ENCODE assay signal across 39 cellular contexts in the genomic region with DNA sequence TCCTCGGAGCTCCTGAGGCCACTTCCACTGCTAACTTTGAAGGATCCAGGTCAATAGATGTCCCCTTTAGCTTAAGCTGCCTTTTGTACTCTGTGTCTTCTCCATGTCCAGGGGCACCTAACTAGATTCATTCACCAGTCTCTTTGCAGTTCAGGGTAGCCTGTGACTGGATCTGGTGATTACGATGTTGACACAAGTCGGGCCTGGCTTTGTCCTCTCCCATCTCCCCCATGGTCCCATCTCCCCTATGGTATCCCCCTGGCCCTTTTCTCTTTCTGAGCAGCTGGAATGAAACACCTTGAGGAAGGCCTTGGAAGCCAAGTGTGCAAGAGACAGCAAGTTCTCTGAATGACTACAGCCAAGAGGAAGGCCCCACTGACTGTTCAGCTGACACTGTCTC.
"Had no signal": no experiment of that assay in that cellular context is flagged by ENCODE, and none has a peak within 500 bp of the region (broad histone marks: within the 10 kb centered on the region; RNA-seq: fewer than 3 reads in every experiment).

No MANE protein-coding gene starts in this region.

- DNase-seq: activated effector memory CD4-positive, alpha-beta T cell treated with anti-CD3 and anti-CD28 coated beads, Interleukin-2, amount 50 U/mL, for 16 hours; activated effector memory CD4-positive, alpha-beta T cell treated with Interleukin-2 at 50 U/mL for 16 hours; activated gamma-delta T cell; activated gamma-delta T cell treated with Interleukin-2 at 50 U/mL for 16 hours; activated naive CD4-positive, alpha-beta T cell; activated naive CD4-positive, alpha-beta T cell treated with anti-CD3 and anti-CD28 coated beads for 36 hours; activated naive CD4-positive, alpha-beta T cell treated with anti-CD3 and anti-CD28 coated beads, Interleukin-2, amount 10 ng/mL, durations not matched to agents 7 days and 5 days; activated naive CD4-positive, alpha-beta T cell treated with anti-CD3 and anti-CD28 coated beads, Interleukin-2, amount 50 U/mL, for 16 hours; activated naive CD4-positive, alpha-beta T cell treated with Interleukin-2 at 50 U/mL for 16 hours; activated naive CD8-positive, alpha-beta T cell treated with anti-CD3 and anti-CD28 coated beads for 36 hours; activated naive CD8-positive, alpha-beta T cell treated with anti-CD3 and anti-CD28 coated beads, Interleukin-2, amount 10 ng/mL, durations not matched to agents 7 days and 5 days; activated naive CD8-positive, alpha-beta T cell treated with anti-CD3 and anti-CD28 coated beads, Interleukin-2, amount 50 U/mL, for 24 hours; activated T-cell treated with anti-CD3 and anti-CD28 coated beads for 4 hours; activated T-cell treated with anti-CD3 and anti-CD28 coated beads, Interleukin-2, amount 50 U/mL, for 1 hour; activated T-cell treated with anti-CD3 and anti-CD28 coated beads, Interleukin-2, amount 50 U/mL, for 24 hours; activated T-cell treated with anti-CD3 and anti-CD28 coated beads, Interleukin-2, amount 50 U/mL, for 4 hours; activated T-cell treated with anti-CD3 and anti-CD28 coated beads, Interleukin-2, amount 50 U/mL, for 48 hours; activated T-cell treated with anti-CD3 and anti-CD28 coated beads, Interleukin-2, amount 50 U/mL, for 72 hours; adrenal gland; amniotic stem cell; amygdala; anterior cingulate cortex; aorta; body of pancreas; brain microvascular endothelial cell; caudate nucleus; central memory CD4-positive, alpha-beta T cell; cerebellar nuclear complex had no signal

- H3K27ac ChIP-seq: adrenal gland, ascending aorta, body of pancreas, brain microvascular endothelial cell, breast epithelium, cardiac muscle cell had no signal

- H3K27me3 ChIP-seq: adrenal gland, ascending aorta, body of pancreas, brain microvascular endothelial cell, breast epithelium, cardiac muscle cell had no signal

- H3K36me3 ChIP-seq: adrenal gland, ascending aorta, brain microvascular endothelial cell, breast epithelium, cardiac muscle cell had no signal

- H3K27me3 Mint-ChIP-seq: activated naive CD8-positive, alpha-beta T cell treated with anti-CD3 and anti-CD28 coated beads, Interleukin-2, amount 10 ng/mL, durations not matched to agents 7 days and 5 days; activated T-cell treated with anti-CD3 and anti-CD28 coated beads, Interleukin-2, amount 50 U/mL, for 24 hours; central memory CD8-positive, alpha-beta T cell had no signal

- H3K4me1 ChIP-seq: adrenal gland, ascending aorta, body of pancreas, breast epithelium had no signal

- H3K4me3 Mint-ChIP-seq: activated naive CD4-positive, alpha-beta T cell treated with anti-CD3 and anti-CD28 coated beads for 36 hours; activated naive CD4-positive, alpha-beta T cell treated with anti-CD3 and anti-CD28 coated beads, Interleukin-2, amount 10 ng/mL, durations not matched to agents 7 days and 5 days; activated naive CD4-positive, alpha-beta T cell treated with anti-CD3 and anti-CD28 coated beads, Interleukin-2, amount 50 U/mL, for 24 hours; activated naive CD8-positive, alpha-beta T cell; activated naive CD8-positive, alpha-beta T cell treated with anti-CD3 and anti-CD28 coated beads for 36 hours; activated naive CD8-positive, alpha-beta T cell treated with anti-CD3 and anti-CD28 coated beads, Interleukin-2, amount 10 ng/mL, durations not matched to agents 7 days and 5 days; activated naive CD8-positive, alpha-beta T cell treated with anti-CD3 and anti-CD28 coated beads, Interleukin-2, amount 50 U/mL, for 24 hours; activated T-cell treated with anti-CD3 and anti-CD28 coated beads, Interleukin-2, amount 50 U/mL, for 24 hours; activated T-cell treated with anti-CD3 and anti-CD28 coated beads, Interleukin-2, amount 50 U/mL, for 4 hours; activated T-cell treated with anti-CD3 and anti-CD28 coated beads, Interleukin-2, amount 50 U/mL, for 72 hours; activated T-helper 1 cell treated with anti-CD3 and anti-CD28 coated beads, Interleukin-12 subunit alpha, Interleukin-12 subunit beta, Interleukin-2, Interleukin-4 antibody, amounts not matched to agents 30 ng/mL and 10 ng/mL and 1 ng/mL, durations not matched to agents 14 hours and 24 hours and 36 hours; activated T-helper 17 cell treated with anti-CD3 and anti-CD28 coated beads, Interleukin-2, amount 50 U/mL, for 72 hours; brain; central memory CD8-positive, alpha-beta T cell had no signal

- H3K9me3 Mint-ChIP-seq: activated naive CD4-positive, alpha-beta T cell treated with anti-CD3 and anti-CD28 coated beads, Interleukin-2, amount 50 U/mL, for 24 hours; activated naive CD4-positive, alpha-beta T cell treated with anti-CD3 and anti-CD28 coated beads, Interleukin-2, amount 50 U/mL, for 72 hours; activated naive CD8-positive, alpha-beta T cell treated with anti-CD3 and anti-CD28 coated beads, Interleukin-2, amount 10 ng/mL, durations not matched to agents 7 days and 5 days; activated naive CD8-positive, alpha-beta T cell treated with anti-CD3 and anti-CD28 coated beads, Interleukin-2, amount 50 U/mL, for 24 hours; activated T-cell treated with anti-CD3 and anti-CD28 coated beads, Interleukin-2, amount 50 U/mL, for 24 hours; activated T-cell treated with anti-CD3 and anti-CD28 coated beads, Interleukin-2, amount 50 U/mL, for 4 hours; activated T-helper 1 cell treated with anti-CD3 and anti-CD28 coated beads, Interleukin-12 subunit alpha, Interleukin-12 subunit beta, Interleukin-2, Interleukin-4 antibody, amounts not matched to agents 30 ng/mL and 10 ng/mL and 1 ng/mL, durations not matched to agents 14 hours and 24 hours and 36 hours; activated T-helper 17 cell treated with anti-CD3 and anti-CD28 coated beads, Interleukin-2, amount 50 U/mL, for 72 hours; activated T-helper 2 cell treated with anti-CD3 and anti-CD28 coated beads, Interferon-gamma antibody, Interleukin-2, Interleukin-4, amounts not matched to agents 10 μg/mL and 5 μg/mL and 100 μg/mL, durations not matched to agents 14 hours and 24 hours and 36 hours; central memory CD8-positive, alpha-beta T cell had no signal

- H3K9me3 ChIP-seq: adrenal gland, ascending aorta, body of pancreas, breast epithelium had no signal

- H3K4me1 Mint-ChIP-seq: activated naive CD4-positive, alpha-beta T cell treated with anti-CD3 and anti-CD28 coated beads, Interleukin-2, amount 10 ng/mL, durations not matched to agents 7 days and 5 days; activated naive CD4-positive, alpha-beta T cell treated with anti-CD3 and anti-CD28 coated beads, Interleukin-2, amount 50 U/mL, for 24 hours; activated naive CD8-positive, alpha-beta T cell treated with anti-CD3 and anti-CD28 coated beads for 36 hours; activated naive CD8-positive, alpha-beta T cell treated with anti-CD3 and anti-CD28 coated beads, Interleukin-2, amount 10 ng/mL, durations not matched to agents 7 days and 5 days; activated naive CD8-positive, alpha-beta T cell treated with anti-CD3 and anti-CD28 coated beads, Interleukin-2, amount 50 U/mL, for 24 hours; activated T-helper 17 cell treated with anti-CD3 and anti-CD28 coated beads, Interleukin-2, amount 50 U/mL, for 72 hours; brain; central memory CD8-positive, alpha-beta T cell had no signal

- H3K27ac Mint-ChIP-seq: activated naive CD4-positive, alpha-beta T cell treated with anti-CD3 and anti-CD28 coated beads for 36 hours; activated naive CD4-positive, alpha-beta T cell treated with anti-CD3 and anti-CD28 coated beads, Interleukin-2, amount 10 ng/mL, durations not matched to agents 7 days and 5 days; activated naive CD4-positive, alpha-beta T cell treated with anti-CD3 and anti-CD28 coated beads, Interleukin-2, amount 50 U/mL, for 24 hours; activated naive CD4-positive, alpha-beta T cell treated with anti-CD3 and anti-CD28 coated beads, Interleukin-2, amount 50 U/mL, for 72 hours; activated naive CD8-positive, alpha-beta T cell; activated naive CD8-positive, alpha-beta T cell treated with anti-CD3 and anti-CD28 coated beads for 36 hours; activated naive CD8-positive, alpha-beta T cell treated with anti-CD3 and anti-CD28 coated beads, Interleukin-2, amount 10 ng/mL, durations not matched to agents 7 days and 5 days; activated naive CD8-positive, alpha-beta T cell treated with anti-CD3 and anti-CD28 coated beads, Interleukin-2, amount 50 U/mL, for 24 hours; activated T-cell treated with anti-CD3 and anti-CD28 coated beads, Interleukin-2, amount 50 U/mL, for 24 hours; activated T-cell treated with anti-CD3 and anti-CD28 coated beads, Interleukin-2, amount 50 U/mL, for 72 hours; activated T-helper 1 cell treated with anti-CD3 and anti-CD28 coated beads, Interleukin-12 subunit alpha, Interleukin-12 subunit beta, Interleukin-2, Interleukin-4 antibody, amounts not matched to agents 30 ng/mL and 10 ng/mL and 1 ng/mL, durations not matched to agents 14 hours and 24 hours and 36 hours; activated T-helper 17 cell treated with anti-CD3 and anti-CD28 coated beads, Interleukin-2, amount 50 U/mL, for 72 hours; activated T-helper 2 cell treated with anti-CD3 and anti-CD28 coated beads, Interferon-gamma antibody, Interleukin-2, Interleukin-4, amounts not matched to agents 10 μg/mL and 5 μg/mL and 100 μg/mL, durations not matched to agents 14 hours and 24 hours and 36 hours; brain had no signal

- H3K4me3 ChIP-seq: adrenal gland, ascending aorta, body of pancreas, breast epithelium, cardiac muscle cell had no signal

- ATAC-seq: activated naive CD4-positive, alpha-beta T cell treated with anti-CD3 and anti-CD28 coated beads, Interleukin-2, amount 50 U/mL, for 72 hours; activated naive CD8-positive, alpha-beta T cell treated with anti-CD3 and anti-CD28 coated beads, Interleukin-2, amount 50 U/mL, for 24 hours; activated T-cell treated with anti-CD3 and anti-CD28 coated beads, Interleukin-2, amount 50 U/mL, for 4 hours; activated T-cell treated with anti-CD3 and anti-CD28 coated beads, Interleukin-2, amount 50 U/mL, for 72 hours; activated T-helper 17 cell treated with anti-CD3 and anti-CD28 coated beads, Interleukin-2, amount 50 U/mL, for 72 hours; body of pancreas had no signal

- H3K36me3 Mint-ChIP-seq: activated naive CD4-positive, alpha-beta T cell treated with anti-CD3 and anti-CD28 coated beads, Interleukin-2, amount 10 ng/mL, durations not matched to agents 7 days and 5 days; activated naive CD4-positive, alpha-beta T cell treated with anti-CD3 and anti-CD28 coated beads, Interleukin-2, amount 50 U/mL, for 24 hours; activated naive CD4-positive, alpha-beta T cell treated with anti-CD3 and anti-CD28 coated beads, Interleukin-2, amount 50 U/mL, for 72 hours; activated naive CD8-positive, alpha-beta T cell; activated naive CD8-positive, alpha-beta T cell treated with anti-CD3 and anti-CD28 coated beads, Interleukin-2, amount 10 ng/mL, durations not matched to agents 7 days and 5 days; brain had no signal
